8 cellular contexts compared by ENCODE assay signal in genomic region chr15:40307421-40308165, GRCh38. TPM values are rescaled to one million over a fixed set of nuclear protein-coding genes. Genes with fewer than 3 reads are reported as not detected.
DNase-seq lines count a peak whose midpoint lies in the region; ATAC-seq and TF ChIP-seq lines count a peak whose summit lies in the region.

A gene with protein sequence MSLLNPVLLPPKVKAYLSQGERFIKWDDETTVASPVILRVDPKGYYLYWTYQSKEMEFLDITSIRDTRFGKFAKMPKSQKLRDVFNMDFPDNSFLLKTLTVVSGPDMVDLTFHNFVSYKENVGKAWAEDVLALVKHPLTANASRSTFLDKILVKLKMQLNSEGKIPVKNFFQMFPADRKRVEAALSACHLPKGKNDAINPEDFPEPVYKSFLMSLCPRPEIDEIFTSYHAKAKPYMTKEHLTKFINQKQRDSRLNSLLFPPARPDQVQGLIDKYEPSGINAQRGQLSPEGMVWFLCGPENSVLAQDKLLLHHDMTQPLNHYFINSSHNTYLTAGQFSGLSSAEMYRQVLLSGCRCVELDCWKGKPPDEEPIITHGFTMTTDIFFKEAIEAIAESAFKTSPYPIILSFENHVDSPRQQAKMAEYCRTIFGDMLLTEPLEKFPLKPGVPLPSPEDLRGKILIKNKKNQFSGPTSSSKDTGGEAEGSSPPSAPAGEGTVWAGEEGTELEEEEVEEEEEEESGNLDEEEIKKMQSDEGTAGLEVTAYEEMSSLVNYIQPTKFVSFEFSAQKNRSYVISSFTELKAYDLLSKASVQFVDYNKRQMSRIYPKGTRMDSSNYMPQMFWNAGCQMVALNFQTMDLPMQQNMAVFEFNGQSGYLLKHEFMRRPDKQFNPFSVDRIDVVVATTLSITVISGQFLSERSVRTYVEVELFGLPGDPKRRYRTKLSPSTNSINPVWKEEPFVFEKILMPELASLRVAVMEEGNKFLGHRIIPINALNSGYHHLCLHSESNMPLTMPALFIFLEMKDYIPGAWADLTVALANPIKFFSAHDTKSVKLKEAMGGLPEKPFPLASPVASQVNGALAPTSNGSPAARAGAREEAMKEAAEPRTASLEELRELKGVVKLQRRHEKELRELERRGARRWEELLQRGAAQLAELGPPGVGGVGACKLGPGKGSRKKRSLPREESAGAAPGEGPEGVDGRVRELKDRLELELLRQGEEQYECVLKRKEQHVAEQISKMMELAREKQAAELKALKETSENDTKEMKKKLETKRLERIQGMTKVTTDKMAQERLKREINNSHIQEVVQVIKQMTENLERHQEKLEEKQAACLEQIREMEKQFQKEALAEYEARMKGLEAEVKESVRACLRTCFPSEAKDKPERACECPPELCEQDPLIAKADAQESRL (minus strand): TSS chr15:40307935. CDS start chr15:40307672, 263 bp downstream.

- intact Hi-C loops in posterior vena cava (cut with DNase I) = no loop called here

- ATAC-seq in DND-41 (ENCODE audit: insufficient read depth, low read depth) = peak; percentile 83
- peak; percentile 64 for ATAC-seq in GM21619 (IDR thresholded peaks at IDR 0.05; ENCODE audit: unreplicated experiment)
- ATAC-seq in activated CD8-positive, alpha-beta T cell treated with anti-CD3 and anti-CD28 coated beads, Interleukin-2, amount 10 ng/mL, durations not matched to agents 7 days and 5 days = peak; percentile 81
- ATAC-seq in esophagus mucosa = peak; percentile 56
- no peak for ATAC-seq in GM18858 (IDR thresholded peaks at IDR 0.05; ENCODE audit: unreplicated experiment)

- H3K4me3 ChIP-seq in DND-41 (ENCODE audit: low read depth in 1 of 2, low read length in 2 of 2) = peak within 1 kb of the TSS; percentile 18 to 72; a peak in 3 of 4 replicates

- H3K27ac Mint-ChIP-seq in activated CD8-positive, alpha-beta T cell treated with anti-CD3 and anti-CD28 coated beads, Interleukin-2, amount 10 ng/mL, durations not matched to agents 7 days and 5 days = peak within 1 kb of the TSS; percentile 98

- H3K9ac ChIP-seq in DND-41 (ENCODE audit: low read depth, low read length) = peak within 1 kb of the TSS; percentile 85

- peak; percentile 66 for TF ChIP-seq CTCF in DND-41 (IDR thresholded peaks at IDR 0.05; ENCODE audit: borderline replicate concordance, extremely low read depth, low read length, poor library complexity, severe bottlenecking)

- no peaks in the 10 kb centered on the region for H3K9me3 Mint-ChIP-seq in activated CD8-positive, alpha-beta T cell treated with anti-CD3 and anti-CD28 coated beads, Interleukin-2, amount 10 ng/mL, durations not matched to agents 7 days and 5 days (ENCODE audit: insufficient read depth)

- peaks cover 13% of the 10 kb centered on the region for H3K27me3 Mint-ChIP-seq in activated CD8-positive, alpha-beta T cell treated with anti-CD3 and anti-CD28 coated beads, Interleukin-2, amount 10 ng/mL, durations not matched to agents 7 days and 5 days (ENCODE audit: low read depth)

- peaks cover 38% of the 10 kb centered on the region for H3K4me1 Mint-ChIP-seq in activated CD8-positive, alpha-beta T cell treated with anti-CD3 and anti-CD28 coated beads, Interleukin-2, amount 10 ng/mL, durations not matched to agents 7 days and 5 days (ENCODE audit: low read depth)

- peaks cover 5% of the 10 kb centered on the region; the same call in 1 of the 2 replicates for H3K36me3 ChIP-seq in DND-41 (ENCODE audit: insufficient read depth, low read length)

- POLR2A ChIA-PET in activated CD8-positive, alpha-beta T cell treated with anti-CD3 and anti-CD28 coated beads, Interleukin-2, amount 10 ng/mL, durations not matched to agents 7 days and 5 days (lab: Charles Lee) = interaction anchor here (0.5 to 3.8 kb wide), 19 partner anchors 10 to 676 kb away, joined by 3 to 21 read pairs (median 5); partner anchors contain the start of genes ANKRD63, BAHD1 and INAFM2

- H2AFZ ChIP-seq in DND-41 (ENCODE audit: low read depth, low read length) = peak within 1 kb of the TSS; percentile 67

- no peaks in the 10 kb centered on the region for H4K20me1 ChIP-seq in DND-41 (ENCODE audit: insufficient read depth, low read length)

- H3K4me2 ChIP-seq in DND-41 (ENCODE audit: insufficient read depth, low read length) = peak within 1 kb of the TSS; percentile 78

- peak within 1 kb of the TSS; percentile 100 for H3K27ac ChIP-seq in DND-41 (ENCODE audit: low read length)

- DNase-seq in DND-41 (peak; percentile 70), NCI-H446 treated with DMSO at 0.1 percent for 48 hours (lab: John Stamatoyannopoulos, UW) (peak; percentile 71), posterior vena cava (ENCODE audit: low spot score) (peak; percentile 84), NCI-H2227 (lab: John Stamatoyannopoulos, UW; ENCODE audit: unreplicated experiment) (no peak)
- peak; percentile 82 for DNase-seq in activated CD8-positive, alpha-beta T cell treated with anti-CD3 and anti-CD28 coated beads, Interleukin-2, amount 10 ng/mL, durations not matched to agents 7 days and 5 days

- no peaks in the 10 kb centered on the region for H3K9me3 ChIP-seq in DND-41 (ENCODE audit: insufficient read depth, low read length, severe bottlenecking)

- peaks cover 35% of the 10 kb centered on the region for H3K4me1 ChIP-seq in DND-41 (ENCODE audit: insufficient read depth, low read length)

- peaks cover 4% of the 10 kb centered on the region; the same call in 1 of the 2 replicates for H3K79me2 ChIP-seq in DND-41 (ENCODE audit: insufficient read depth, low read length)

- CTCF ChIA-PET in activated CD8-positive, alpha-beta T cell treated with anti-CD3 and anti-CD28 coated beads, Interleukin-2, amount 10 ng/mL, durations not matched to agents 7 days and 5 days (lab: Charles Lee) = interaction anchor here (0.7 to 21.9 kb wide), 33 partner anchors 10 to 259 kb away, joined by 3 to 559 read pairs (median 4); partner anchors contain the start of genes ANKRD63, BMF, CCDC9B and DISP2

- H3K27me3 ChIP-seq in DND-41 (ENCODE audit: insufficient read depth, low read length, poor library complexity) = no peaks in the 10 kb centered on the region

- H3K36me3 Mint-ChIP-seq in activated CD8-positive, alpha-beta T cell treated with anti-CD3 and anti-CD28 coated beads, Interleukin-2, amount 10 ng/mL, durations not matched to agents 7 days and 5 days (ENCODE audit: low read depth) = peaks cover 25% of the 10 kb centered on the region

- H3K4me3 Mint-ChIP-seq in activated CD8-positive, alpha-beta T cell treated with anti-CD3 and anti-CD28 coated beads, Interleukin-2, amount 10 ng/mL, durations not matched to agents 7 days and 5 days = peak within 1 kb of the TSS; percentile 99

RNA-seq across cellular contexts. Expression of the gene that starts here (rescaled TPM):
- 100 to 1,000 TPM; 133 to 160 TPM for total RNA-seq in activated CD8-positive, alpha-beta T cell treated with anti-CD3 and anti-CD28 coated beads, Interleukin-2, amount 10 ng/mL, durations not matched to agents 7 days and 5 days
- 4.2 TPM for total RNA-seq in esophagus mucosa
- total RNA-seq in posterior vena cava = 10 to 100 TPM; 20.8 to 29.0 TPM

Comparison
In these comparisons a context has a peak if more than half of its experiments do, and no peak if none do; other contexts are left out.
1. RNA of the gene that starts here (total RNA-seq): 133 to 160 TPM in activated CD8-positive, alpha-beta T cell treated with anti-CD3 and anti-CD28 coated beads, Interleukin-2, amount 10 ng/mL, durations not matched to agents 7 days and 5 days; 20.8 to 29.0 TPM in posterior vena cava and 4.2 TPM in esophagus mucosa (single experiment); every median in the first group is over 4 times any median in the second.